Comparison of ENCODE assay signal across 8 cellular contexts in the genomic region with DNA sequence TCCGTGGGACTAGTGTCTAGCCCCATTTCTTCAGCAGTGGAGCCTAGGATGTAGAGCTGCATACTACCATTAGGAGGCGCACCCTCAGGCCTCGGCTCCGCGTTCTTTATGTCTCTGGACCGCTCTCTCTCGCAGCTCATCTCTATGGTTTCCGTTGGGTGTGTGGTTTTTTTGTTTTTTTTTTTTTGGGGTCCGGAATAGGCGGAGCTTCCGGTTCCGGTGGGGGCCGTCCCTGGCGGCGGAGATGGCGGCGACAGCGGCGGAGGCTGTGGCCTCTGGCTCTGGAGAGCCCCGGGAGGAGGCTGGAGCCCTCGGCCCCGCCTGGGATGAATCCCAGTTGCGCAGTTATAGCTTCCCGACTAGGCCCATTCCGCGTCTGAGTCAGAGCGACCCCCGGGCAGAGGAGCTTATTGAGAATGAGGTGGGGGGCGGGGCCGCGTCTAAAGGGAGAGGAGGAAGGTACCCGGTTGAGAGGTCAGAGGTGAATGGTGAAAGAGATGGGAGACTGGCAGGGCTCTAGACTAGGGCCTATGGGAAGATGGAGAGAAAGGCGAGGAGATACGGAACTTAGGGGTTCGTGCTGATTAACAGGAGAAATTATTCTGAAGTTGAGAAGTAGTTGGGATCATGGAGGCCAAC. TPM values are rescaled to one million over a fixed set of nuclear protein-coding genes. Genes with fewer than 3 reads are reported as not detected.
DNase-seq lines count a peak whose midpoint lies in the region; ATAC-seq, FAIRE-seq and TF ChIP-seq lines count a peak whose summit lies in the region.

A gene (plus strand): TSS at position 229 of the 639 bp plus-strand sequence. CDS start 16 bp downstream, at position 245.

- peak within 1 kb of the TSS; percentile 86 for H3K4me3 ChIP-seq in left ventricle myocardium inferior

- peak; percentile 90 for ATAC-seq in HG02840 (IDR thresholded peaks at IDR 0.05; ENCODE audit: low FRiP score, unreplicated experiment)
- ATAC-seq in T-cell (replicated peaks in 1 of 4): peak; percentile 92 to 100 (median 98)

- CTCF ChIA-PET in T-cell (lab: Charles Lee): interaction anchor here (0.6 to 4.1 kb wide), 20 partner anchors 8 to 1519 kb away, joined by 3 to 25 read pairs (median 4); a partner anchor contains a TSS

- H3K27ac ChIP-seq in left ventricle myocardium inferior (replicated peaks): peak within 1 kb of the TSS; percentile 83

- H3K27ac Mint-ChIP-seq in T-cell (peak within 1 kb of the TSS; percentile 28 to 48), progenitor cell of endocrine pancreas (no peak within 1 kb of the TSS)

- no peaks in the 10 kb centered on the region for H3K27me3 ChIP-seq in left ventricle myocardium inferior (ENCODE audit: low read depth)

- DNase-seq in GM12891 (ENCODE audit: insufficient read length, low spot score): peak; percentile 90
- DNase-seq in NCI-H1436 (lab: John Stamatoyannopoulos, UW): peak; percentile 93
- peak; percentile 67 to 92 (median 87) for DNase-seq in T-cell
- peak; percentile 93 for DNase-seq in amniotic epithelial cell (ENCODE audit: low read depth)
- peak; percentile 87 for DNase-seq in left ventricle myocardium inferior
- DNase-seq in progenitor cell of endocrine pancreas (ENCODE audit: low spot score, unreplicated experiment): peak; percentile 68
- DNase-seq in ureter (ENCODE audit: low spot score): peak; percentile 90

- FAIRE-seq in GM12891 (lab: Jason Lieb, UNC): peak; percentile 80

- POLR2A ChIA-PET in T-cell (lab: Charles Lee): interaction anchor here (0.6 to 1.3 kb wide), 14 partner anchors 8 to 1616 kb away, joined by 3 to 8 read pairs (median 4); a partner anchor contains a TSS

- peaks cover 36% of the 10 kb centered on the region for H3K4me1 ChIP-seq in left ventricle myocardium inferior

- peaks cover 34% of the 10 kb centered on the region for H3K36me3 ChIP-seq in left ventricle myocardium inferior

- no peaks in the 10 kb centered on the region for H3K9me3 ChIP-seq in left ventricle myocardium inferior (replicated peaks)

- intact Hi-C loops in left ventricle myocardium inferior (cut with micrococcal nuclease): no loop called here

- no peaks in the 10 kb centered on the region for H3K9me3 Mint-ChIP-seq in T-cell
- no peaks in the 10 kb centered on the region for H3K9me3 Mint-ChIP-seq in progenitor cell of endocrine pancreas (ENCODE audit: low read depth)

- TF ChIP-seq CTCF in left ventricle myocardium inferior (IDR thresholded peaks at IDR 0.05; ENCODE audit: borderline replicate concordance): peak; percentile 97
- peak; percentile 92 for TF ChIP-seq CTCF in progenitor cell of endocrine pancreas (IDR thresholded peaks at IDR 0.05; ENCODE audit: unreplicated experiment)

- peak; percentile 86 for TF ChIP-seq POLR2A in GM12891 (IDR thresholded peaks at IDR 0.05; ENCODE audit: low read depth, low read length)

- no peak within 1 kb of the TSS for H3K4me3 Mint-ChIP-seq in T-cell
- H3K4me3 Mint-ChIP-seq in progenitor cell of endocrine pancreas (ENCODE audit: low read depth): no peak within 1 kb of the TSS

- H3K4me1 Mint-ChIP-seq in T-cell (peaks cover 5 to 10% (median 9%) of the 10 kb centered on the region in 3 donors), progenitor cell of endocrine pancreas (ENCODE audit: low read depth) (peaks cover 4% of the 10 kb centered on the region)

- no peaks in the 10 kb centered on the region for H3K27me3 Mint-ChIP-seq in T-cell
- H3K27me3 Mint-ChIP-seq in progenitor cell of endocrine pancreas: no peaks in the 10 kb centered on the region

- H3K36me3 Mint-ChIP-seq in T-cell (peaks cover 21% of the 10 kb centered on the region), progenitor cell of endocrine pancreas (ENCODE audit: insufficient read depth) (peaks cover 6% of the 10 kb centered on the region)

TF ChIP-seq in GM12891, 5 proteins besides CTCF, POLR2A, EP300 and RAD21:
- TF ChIP-seq TAF1 (IDR thresholded peaks at IDR 0.05; ENCODE audit: low read depth, low read length): peak; percentile 79
- no peak for TF ChIP-seq SPI1 (IDR thresholded peaks at IDR 0.05; ENCODE audit: low read depth, low read length)
- peak; percentile 75; the same call in 1 of the 2 replicates for TF ChIP-seq POU2F2 (IDR thresholded peaks at IDR 0.05; ENCODE audit: low read depth, low read length)
- peak; percentile 90 for TF ChIP-seq POLR2AphosphoS5 (IDR thresholded peaks at IDR 0.05; ENCODE audit: low read depth, low read length)

RNA-seq across cellular contexts. Expression of the gene that starts here (rescaled TPM):
- 19.4 TPM for polyA plus RNA-seq in GM12891 (2012; ENCODE audit: low read depth, missing spikeins)
- 10 to 100 TPM; 40.9 to 53.4 (median 51.9) TPM for total RNA-seq in T-cell
- total RNA-seq in left ventricle myocardium inferior: 53.4 TPM
- 67.3 and 74.5 TPM in 2 replicates for total RNA-seq in progenitor cell of endocrine pancreas
- total RNA-seq in ureter: 50.6 TPM

Comparison
In these comparisons a context has a peak if more than half of its experiments do, and no peak if none do; other contexts are left out.
1. Peak in every context shown above with its lines: DNase-seq, ATAC-seq, H3K4me3 ChIP-seq and H3K27ac ChIP-seq.